In genomic region chrX:16664626-16665025, GRCh38 we compare ENCODE assay signal across 24 cellular contexts. TPM values are rescaled to one million over a fixed set of nuclear protein-coding genes. Genes with fewer than 3 reads are reported as not detected.
A peak's percentile ranks its signal among the peaks of the same experiment; 100 is the strongest.
DNase-seq lines count a peak whose midpoint lies in the region; ATAC-seq and TF ChIP-seq lines count a peak whose summit lies in the region.
"Had no signal": no experiment of that assay in that cellular context is flagged by ENCODE, and none has a peak within 500 bp of the region (broad histone marks: within the 10 kb centered on the region; RNA-seq: fewer than 3 reads in every experiment).

No MANE protein-coding gene starts in this region.

- H3K27ac ChIP-seq in C4-2B, result no peak overlapping the region
- peak overlapping the region; percentile 81 for H3K27ac ChIP-seq in IMR-90 (ENCODE audit: insufficient read depth, low read length)
- H3K27ac ChIP-seq in mesendoderm (ENCODE audit: low read depth, low read length), result no peak overlapping the region
- H3K27ac ChIP-seq: heart right ventricle, psoas muscle, thyroid gland had no signal

- H3K9me1 ChIP-seq in IMR-90 (ENCODE audit: insufficient read depth, low read length), result 0 out of 2 replicates have a peak, but pooled peaks cover 5% of the 10 kb centered on the region

- H3K9me3 ChIP-seq in IMR-90 (ENCODE audit: control insufficient read depth, insufficient read depth, low read length), result no peaks in the 10 kb centered on the region
- H3K9me3 ChIP-seq: Caco-2, heart right ventricle, mucosa of descending colon, psoas muscle, thyroid gland had no signal

- peaks cover 9% of the 10 kb centered on the region for H3K4me1 ChIP-seq in IMR-90 (ENCODE audit: control insufficient read depth, insufficient read depth, low read length)
- no peaks in the 10 kb centered on the region for H3K4me1 ChIP-seq in mesendoderm (ENCODE audit: control insufficient read depth, low read depth, low read length)
- H3K4me1 ChIP-seq: Caco-2, heart right ventricle, psoas muscle, thyroid gland had no signal

- no CpG with 5 or more reads among the region's 2 CpGs for WGBS in IMR-90 (ENCODE audit: extremely low coverage in 2 of 2, insufficient read length in 1 of 2), 2 experiments
- no CpG with 5 or more reads among the region's 2 CpGs for WGBS in mesendoderm (ENCODE audit: extremely low coverage, insufficient coverage, low lambda C conversion rate)

- H2AK5ac ChIP-seq in IMR-90 (ENCODE audit: low read depth, low read length), result peak overlapping the region; percentile 80; the same call in 1 of the 2 replicates
- no peak overlapping the region for H2AK5ac ChIP-seq in mesendoderm (ENCODE audit: low read length)

- no peak; the same call in 1 of the 2 replicates for TF ChIP-seq RAD21 in IMR-90 (IDR thresholded peaks at IDR 0.05; ENCODE audit: low read length)

- H3K4ac ChIP-seq in IMR-90 (ENCODE audit: low read depth, low read length) (peak overlapping the region; percentile 93), mesendoderm (ENCODE audit: low read depth, low read length) (no peak overlapping the region)

- DNase-seq in IMR-90, result no peak
- DNase-seq in mesendoderm, result peak; percentile 11
- no peak for DNase-seq in DMS153 (lab: John Stamatoyannopoulos, UW)
- no peak for DNase-seq in left cardiac atrium
- DNase-seq in activated CD4-positive, alpha-beta T cell treated with anti-CD3 and anti-CD28 coated beads, Interleukin-2, amount 50 U/mL, for 48 hours, result no peak
- DNase-seq: aorta; Caco-2; heart right ventricle; mucosa of descending colon; NCI-H1930; NCI-H446; psoas muscle; stimulated activated CD4-positive, alpha-beta T cell treated with anti-CD3 and anti-CD28 coated beads, Interleukin-2, amount 100 ng/mL, for 24 hours; stimulated activated naive CD4-positive, alpha-beta T cell treated with Interleukin-2 at 50 U/mL for 16 hours; thyroid gland had no signal

- H3K4me3 ChIP-seq in IMR-90 (ENCODE audit: insufficient read depth, low read depth, low read length) (no peak overlapping the region), mesendoderm (ENCODE audit: low read length) (no peak overlapping the region)
- H3K4me3 ChIP-seq: heart right ventricle, mucosa of descending colon, psoas muscle, thyroid gland had no signal

- no peaks in the 10 kb centered on the region for H3K79me2 ChIP-seq in mesendoderm (ENCODE audit: control insufficient read depth, insufficient read depth, low read length)

- POLR2A ChIA-PET in IMR-90 (lab: Charles Lee; ENCODE audit: unreplicated experiment), result no interaction called here

- H3K36me3 ChIP-seq in IMR-90 (ENCODE audit: control insufficient read depth, insufficient read depth, low read length) (0 out of 2 replicates have a peak, but pooled peaks cover 2% of the 10 kb centered on the region), mesendoderm (ENCODE audit: control insufficient read depth, insufficient read depth, low read length) (no peaks in the 10 kb centered on the region)
- H3K36me3 ChIP-seq: thyroid gland had no signal

- peak overlapping the region; percentile 58; the same call in 1 of the 2 replicates for H4K5ac ChIP-seq in IMR-90 (ENCODE audit: low read depth, low read length)
- no peak overlapping the region for H4K5ac ChIP-seq in mesendoderm (ENCODE audit: low read length)

- H3K23ac ChIP-seq in IMR-90 (ENCODE audit: low read depth, low read length) (peak overlapping the region; percentile 68; the same call in 1 of the 2 replicates), mesendoderm (ENCODE audit: low read length) (no peak overlapping the region)

- H3K18ac ChIP-seq in IMR-90 (ENCODE audit: low read depth, low read length), result peak overlapping the region; percentile 79; the same call in 1 of the 2 replicates
- no peak overlapping the region for H3K18ac ChIP-seq in mesendoderm (ENCODE audit: low read length)

- H3K14ac ChIP-seq in IMR-90 (replicated peaks; ENCODE audit: low read depth, low read length), result peak overlapping the region; percentile 78; the same call in 1 of the 2 replicates

- peak overlapping the region; percentile 94 for H2BK20ac ChIP-seq in IMR-90 (ENCODE audit: low read depth, low read length)

- peak overlapping the region; percentile 68 for H2AK9ac ChIP-seq in IMR-90 (replicated peaks; ENCODE audit: low read depth, low read length, poor library complexity)

- TF ChIP-seq CTCF in C4-2B (conservative IDR thresholded peaks at IDR 0.05) (peak; percentile 20), IMR-90 (conservative IDR thresholded peaks at IDR 0.05; ENCODE audit: low read depth, low read length) (no peak), brain (conservative IDR thresholded peaks at IDR 0.05) (peak in 1 of 2 experiments; percentile 11)

- peak overlapping the region; percentile 97 for H2BK5ac ChIP-seq in IMR-90 (ENCODE audit: low read depth, low read length, poor library complexity, severe bottlenecking)
- H2BK5ac ChIP-seq in mesendoderm (ENCODE audit: low read length), result no peak overlapping the region

- no peak overlapping the region for H3K4me2 ChIP-seq in IMR-90 (ENCODE audit: low read depth, low read length)
- H3K4me2 ChIP-seq in mesendoderm (ENCODE audit: low read length), result no peak overlapping the region

- H3K79me1 ChIP-seq in IMR-90 (ENCODE audit: low read depth in 1 of 2, low read length in 2 of 2) (peaks cover 0 to 15% of the 10 kb centered on the region in 2 experiments; a peak in 1 of 4 replicates), mesendoderm (ENCODE audit: low read length) (no peaks in the 10 kb centered on the region)

- ATAC-seq in IMR-90 (ENCODE audit: low read depth) (0 out of 2 replicates have a peak, but pooled peaks have one; percentile 7), left cardiac atrium (no peak)
- ATAC-seq: activated CD4-positive, CD25-positive, alpha-beta regulatory T cell treated with anti-CD3 and anti-CD28 coated beads, Interleukin-2, amount 50 U/mL, for 24 hours; mucosa of descending colon; psoas muscle had no signal

- dilution Hi-C loops in IMR-90 (cut with HindIII; ENCODE audit: low sequenced_read_pairs, unreplicated experiment), result no loop called here

- H3K9ac ChIP-seq in IMR-90 (ENCODE audit: low read depth, low read length) (no peak overlapping the region), mesendoderm (ENCODE audit: low read length) (no peak overlapping the region)

- H3K4me1 Mint-ChIP-seq in brain, result peaks cover 27% of the 10 kb centered on the region
- H3K4me1 Mint-ChIP-seq: neural crest cell had no signal

- intact Hi-C loops in IMR-90 (cut with micrococcal nuclease), result loop anchor here (1.0 to 5.0 kb wide), 4 partner anchors 228 to 812 kb away; partner anchors contain the start of gene AP1S2
- intact Hi-C loops in left cardiac atrium (cut with DNase I), result loop anchor here (10.0 kb wide), 2 partner anchors 230 to 540 kb away; partner anchors contain the start of gene GRPR (in 1 of the 2)

- H3K4me3 Mint-ChIP-seq in brain, result no peak overlapping the region
- H3K4me3 Mint-ChIP-seq: activated naive CD4-positive, alpha-beta T cell treated with anti-CD3 and anti-CD28 coated beads, Interleukin-2, amount 50 U/mL, for 24 hours; neural crest cell had no signal

- no peaks in the 10 kb centered on the region for H3K27me3 Mint-ChIP-seq in brain
- H3K27me3 Mint-ChIP-seq: activated naive CD4-positive, alpha-beta T cell treated with anti-CD3 and anti-CD28 coated beads, Interleukin-2, amount 50 U/mL, for 24 hours had no signal

- no peaks in the 10 kb centered on the region; the same call in 1 of the 2 replicates for H3K27me3 ChIP-seq in IMR-90 (ENCODE audit: control insufficient read depth, insufficient read depth, low read length)
- no peaks in the 10 kb centered on the region for H3K27me3 ChIP-seq in mesendoderm (ENCODE audit: insufficient read depth, low read length, poor library complexity)
- H3K27me3 ChIP-seq: thyroid gland had no signal

- H4K8ac ChIP-seq in IMR-90 (ENCODE audit: low read depth in 2 of 2, low read length in 2 of 2) (peak overlapping the region; percentile 35 to 90; a peak in 2 of 4 replicates), mesendoderm (ENCODE audit: low read depth, low read length) (no peak overlapping the region)

- H2BK120ac ChIP-seq in IMR-90 (ENCODE audit: low read depth, low read length) (peak overlapping the region; percentile 94), mesendoderm (ENCODE audit: low read depth, low read length) (no peak overlapping the region)

- TF ChIP-seq POLR2A in IMR-90 (IDR thresholded peaks at IDR 0.05; ENCODE audit: low read depth, low read length), result no peak

- H2AFZ ChIP-seq in IMR-90 (replicated peaks; ENCODE audit: low read length, poor library complexity), result no peak overlapping the region

- H3K56ac ChIP-seq in IMR-90 (ENCODE audit: extremely low read depth, insufficient read depth, low read length), result peak overlapping the region; percentile 16; the same call in 1 of the 2 replicates
- H3K56ac ChIP-seq in mesendoderm (ENCODE audit: low read length), result no peak overlapping the region

- no peaks in the 10 kb centered on the region for H3K9me3 Mint-ChIP-seq in brain
- H3K9me3 Mint-ChIP-seq: activated naive CD4-positive, alpha-beta T cell treated with anti-CD3 and anti-CD28 coated beads, Interleukin-2, amount 50 U/mL, for 24 hours; neural crest cell had no signal

- peak overlapping the region in 3 of 5 experiments; percentile 51 to 57 (median 56) for H3K27ac Mint-ChIP-seq in brain
- H3K27ac Mint-ChIP-seq: activated naive CD4-positive, alpha-beta T cell treated with anti-CD3 and anti-CD28 coated beads, Interleukin-2, amount 50 U/mL, for 24 hours had no signal

- peak overlapping the region; percentile 93 for H4K91ac ChIP-seq in IMR-90 (ENCODE audit: insufficient read depth, low read depth, low read length)

- CTCF ChIA-PET in IMR-90 (lab: Yijun Ruan, JAX), result interaction anchor here (0.6 to 0.8 kb wide), 3 partner anchors 58 to 905 kb away, joined by 3 to 4 read pairs (median 4); no protein-coding TSS in a partner anchor

- in situ Hi-C loops in IMR-90 (cut with MboI; ENCODE audit: low sequenced_read_pairs), result loop anchor here (10.0 kb wide), 2 partner anchors 220 to 540 kb away; partner anchors contain the start of gene GRPR

- H2BK15ac ChIP-seq in IMR-90 (ENCODE audit: low read depth, low read length) (peak overlapping the region; percentile 61; the same call in 1 of the 3 replicates), mesendoderm (replicated peaks; ENCODE audit: low read depth) (no peak overlapping the region)

- H3K36me3 Mint-ChIP-seq in brain, result peaks cover 57% of the 10 kb centered on the region

- no TSS peak for BruUV-seq in IMR-90 (replicated peaks; lab: Mats Ljungman, UMichigan)

- H4K20me1 ChIP-seq in IMR-90 (ENCODE audit: insufficient read depth, low read length), result no peaks in the 10 kb centered on the region

RNA-seq across cellular contexts. Expression of gene S100G, which starts 14.7 kb away (rescaled TPM):
- total RNA-seq in IMR-90 (2012; rRNA removed) (not detected in 2 replicates), left cardiac atrium (not detected)
- polyA plus RNA-seq in IMR-90 (2012; rRNA removed) (not detected in 2 replicates), brain (ENCODE audit: insufficient read depth, low read depth, low replicate concordance) (not detected)
- polyA plus RNA-seq in IMR-90 (2012; cell fraction: cytosol; rRNA removed), result not detected in 2 replicates
- not detected in 2 replicates for polyA plus RNA-seq in IMR-90 (2012; cell fraction: nucleus; rRNA removed; ENCODE audit: low replicate concordance)
- not detected for polyA plus RNA-seq in mesendoderm (2013, experiment 1 of 2)
- not detected for polyA plus RNA-seq in mesendoderm (2013, experiment 2 of 2)
- total RNA-seq: activated CD8-positive, alpha-beta memory T cell treated with anti-CD3 and anti-CD28 coated beads for 36 hours; aorta; Caco-2; heart right ventricle; lower leg skin; mucosa of descending colon; neural crest cell; psoas muscle; RPMI7951; skeletal muscle tissue; thyroid gland had no signal
- polyA plus RNA-seq: heart right ventricle had no signal

RNA-seq across cellular contexts. Expression of gene CTPS2, which starts 47.8 kb away (rescaled TPM):
- total RNA-seq in IMR-90 (2012; rRNA removed), result 13.1 and 16.1 TPM in 2 replicates
- 4.7 and 6.0 TPM in 2 replicates for polyA plus RNA-seq in IMR-90 (2012; rRNA removed)
- 1.4 and 3.1 TPM in 2 replicates for polyA plus RNA-seq in IMR-90 (2012; cell fraction: cytosol; rRNA removed)
- 1.7 and 10.1 TPM in 2 replicates for polyA plus RNA-seq in IMR-90 (2012; cell fraction: nucleus; rRNA removed; ENCODE audit: low replicate concordance)
- 13.2 TPM for polyA plus RNA-seq in brain (ENCODE audit: insufficient read depth, low read depth, low replicate concordance)
- polyA plus RNA-seq in mesendoderm (2013, experiment 1 of 2), result 15.7 TPM
- 16.1 TPM for polyA plus RNA-seq in mesendoderm (2013, experiment 2 of 2)
- 1 to 10 TPM; 5.1 to 6.2 TPM for total RNA-seq in left cardiac atrium

RNA-seq across cellular contexts. Expression of gene SYAP1, which starts 54.8 kb away (rescaled TPM):
- total RNA-seq in IMR-90 (2012; rRNA removed) (35.0 and 55.0 TPM in 2 replicates), left cardiac atrium (10 to 100 TPM; 15.6 to 25.3 TPM)
- polyA plus RNA-seq in IMR-90 (2012; rRNA removed) (14.0 and 17.7 TPM in 2 replicates), brain (ENCODE audit: insufficient read depth, low read depth, low replicate concordance) (13.5 TPM)
- polyA plus RNA-seq in IMR-90 (2012; cell fraction: cytosol; rRNA removed), result 7.3 and 11.1 TPM in 2 replicates
- polyA plus RNA-seq in IMR-90 (2012; cell fraction: nucleus; rRNA removed; ENCODE audit: low replicate concordance), result 2.0 and 10.5 TPM in 2 replicates
- polyA plus RNA-seq in mesendoderm (2013, experiment 1 of 2), result 13.8 TPM
- polyA plus RNA-seq in mesendoderm (2013, experiment 2 of 2), result 12.9 TPM
